ENCODE assay signal across 1 cellular context in genomic region chr12:79935021-79935623, GRCh38.
TF ChIP-seq lines count a peak whose summit lies in the region.

Gene PPP1R12A, minus strand, starts transcription at chr12:79935097. Its CDS starts 166 bp downstream, at chr12:79934931.

TF ChIP-seq in HepG2, 621 proteins besides CTCF, POLR2A, EP300 and RAD21 (continued from another document and continues in another):
- TF ChIP-seq HNF1B (CRISPR knock-in tag; IDR thresholded peaks at IDR 0.05) (peak; percentile 75), ZNF83 (CRISPR knock-in tag; IDR thresholded peaks at IDR 0.05; ENCODE audit: borderline replicate concordance) (no peak), ZNF720 (CRISPR knock-in tag; IDR thresholded peaks at IDR 0.05) (no peak), ZNF740 (CRISPR knock-in tag; IDR thresholded peaks at IDR 0.05) (no peak; the same call in 1 of the 2 replicates), RFX5 (IDR thresholded peaks at IDR 0.05; ENCODE audit: low read depth, low read length) (no peak), GATAD1 (CRISPR knock-in tag; IDR thresholded peaks at IDR 0.05) (peak; percentile 85), GPN1 (CRISPR knock-in tag; IDR thresholded peaks at IDR 0.05; ENCODE audit: borderline replicate concordance) (no peak), ZBTB2 (CRISPR knock-in tag; IDR thresholded peaks at IDR 0.05; ENCODE audit: low read depth) (peak; percentile 42; the same call in 1 of the 2 replicates), CEBPG (CRISPR knock-in tag; IDR thresholded peaks at IDR 0.05) (no peak), HNRNPK (IDR thresholded peaks at IDR 0.05; ENCODE audit: low read depth, low read length, poor library complexity, severe bottlenecking) (peak; percentile 78), CREB1 (IDR thresholded peaks at IDR 0.05) (peak; percentile 59), CREB1 (CRISPR knock-in tag; IDR thresholded peaks at IDR 0.05) (no peak), SIN3B (IDR thresholded peaks at IDR 0.05; ENCODE audit: low read length) (peak; percentile 20; the same call in 1 of the 2 replicates), ATF7-NPFF (CRISPR knock-in tag; IDR thresholded peaks at IDR 0.05; ENCODE audit: low read depth) (peak; percentile 53), ZNF17 (CRISPR knock-in tag; IDR thresholded peaks at IDR 0.05) (no peak), ZNF674 (CRISPR knock-in tag; IDR thresholded peaks at IDR 0.05; ENCODE audit: low read depth) (no peak), ZBTB1 (CRISPR knock-in tag; IDR thresholded peaks at IDR 0.05; ENCODE audit: borderline replicate concordance) (no peak), ZGPAT (CRISPR knock-in tag; IDR thresholded peaks at IDR 0.05) (peak; percentile 90), ZNF607 (CRISPR knock-in tag; IDR thresholded peaks at IDR 0.05; ENCODE audit: borderline replicate concordance) (0 out of 2 replicates have a peak, but pooled peaks have one; percentile 23), TFDP1 (CRISPR knock-in tag; IDR thresholded peaks at IDR 0.05; ENCODE audit: borderline replicate concordance) (peak; percentile 67; the same call in 1 of the 2 replicates), MAFG (CRISPR knock-in tag; IDR thresholded peaks at IDR 0.05) (no peak), SNAI1 (CRISPR knock-in tag; IDR thresholded peaks at IDR 0.05; ENCODE audit: borderline replicate concordance) (peak; percentile 14; the same call in 1 of the 2 replicates), ISL2 (CRISPR knock-in tag; IDR thresholded peaks at IDR 0.05) (no peak; the same call in 1 of the 2 replicates), ZNF792 (CRISPR knock-in tag; IDR thresholded peaks at IDR 0.05) (peak; percentile 11; the same call in 1 of the 2 replicates), ZBTB3 (CRISPR knock-in tag; IDR thresholded peaks at IDR 0.05; ENCODE audit: borderline replicate concordance, low read depth) (no peak), ZNF501 (CRISPR knock-in tag; IDR thresholded peaks at IDR 0.05) (peak; percentile 82), ZNF644 (CRISPR knock-in tag; IDR thresholded peaks at IDR 0.05; ENCODE audit: low read depth) (0 out of 2 replicates have a peak, but pooled peaks have one; percentile 29), THAP9 (CRISPR knock-in tag; IDR thresholded peaks at IDR 0.05; ENCODE audit: borderline replicate concordance) (no peak; the same call in none of the 2 replicates), GATA4 (IDR thresholded peaks at IDR 0.05; ENCODE audit: borderline replicate concordance, low read depth) (peak; percentile 78), TGIF2 (CRISPR knock-in tag; IDR thresholded peaks at IDR 0.05) (no peak), CHD4 (IDR thresholded peaks at IDR 0.05; ENCODE audit: borderline replicate concordance, low read length) (no peak), ZNF777 (CRISPR knock-in tag; IDR thresholded peaks at IDR 0.05) (0 out of 2 replicates have a peak, but pooled peaks have one; percentile 1), KLF13 (CRISPR knock-in tag; IDR thresholded peaks at IDR 0.05) (no peak; the same call in 1 of the 2 replicates), KLF6 (CRISPR knock-in tag; IDR thresholded peaks at IDR 0.05) (peak; percentile 82; the same call in 1 of the 2 replicates), ZNF709 (CRISPR knock-in tag; IDR thresholded peaks at IDR 0.05) (peak; percentile 69), ZNF292 (CRISPR knock-in tag; IDR thresholded peaks at IDR 0.05; ENCODE audit: borderline replicate concordance, low read depth) (0 out of 2 replicates have a peak, but pooled peaks have one; percentile 48), JUNB (CRISPR knock-in tag; IDR thresholded peaks at IDR 0.05; ENCODE audit: borderline replicate concordance) (no peak), RFXAP (CRISPR knock-in tag; IDR thresholded peaks at IDR 0.05; ENCODE audit: borderline replicate concordance) (peak; percentile 48; the same call in 1 of the 2 replicates), DRAP1 (CRISPR knock-in tag; IDR thresholded peaks at IDR 0.05) (peak; percentile 83), HNF4A (CRISPR knock-in tag; IDR thresholded peaks at IDR 0.05) (no peak; the same call in 1 of the 2 replicates), ARID4A (CRISPR knock-in tag; IDR thresholded peaks at IDR 0.05; ENCODE audit: borderline replicate concordance) (peak; percentile 80; the same call in 1 of the 2 replicates), DNMT3B (CRISPR knock-in tag; conservative IDR thresholded peaks at IDR 0.05) (no peak), FOXP4 (CRISPR knock-in tag; IDR thresholded peaks at IDR 0.05) (peak; percentile 31; the same call in 1 of the 2 replicates), MED8 (CRISPR knock-in tag; IDR thresholded peaks at IDR 0.05; ENCODE audit: insufficient replicate concordance) (no peak), ZNF761 (CRISPR knock-in tag; conservative IDR thresholded peaks at IDR 0.05) (0 out of 2 replicates have a peak, but pooled peaks have one; percentile 18), ZNF263 (CRISPR knock-in tag; IDR thresholded peaks at IDR 0.05) (no peak)
